ENCODE assay signal across 19 cellular contexts in genomic region chr3:191300422-191300821, GRCh38. TPM values are rescaled to one million over a fixed set of nuclear protein-coding genes. Genes with fewer than 3 reads are reported as not detected.
DNase-seq lines count a peak whose midpoint lies in the region; ATAC-seq lines count a peak whose summit lies in the region.
"Had no signal": no experiment of that assay in that cellular context is flagged by ENCODE, and none has a peak within 500 bp of the region (broad histone marks: within the 10 kb centered on the region; RNA-seq: fewer than 3 reads in every experiment).

No MANE protein-coding gene starts in this region.

- H3K4me1 ChIP-seq in mesenchymal stem cell (ENCODE audit: control insufficient read depth, insufficient read depth, low read depth, low read length) = no peaks in the 10 kb centered on the region
- H3K4me1 ChIP-seq: esophagus squamous epithelium had no signal

- 60% methylated on average over 1 of the region's 1 CpG for WGBS in mesenchymal stem cell

- H3K36me3 ChIP-seq in mesenchymal stem cell (ENCODE audit: control insufficient read depth in 1 of 2, insufficient read depth in 2 of 2, low read depth in 1 of 2, low read length in 2 of 2) = no peaks in the 10 kb centered on the region
- H3K36me3 ChIP-seq: esophagus squamous epithelium, neutrophil had no signal

- H2AK5ac ChIP-seq in mesenchymal stem cell (ENCODE audit: low read length, severe bottlenecking) = no peak overlapping the region

- no peaks in the 10 kb centered on the region for H3K9me3 ChIP-seq in mesenchymal stem cell (ENCODE audit: control insufficient read depth, low read length)
- H3K9me3 ChIP-seq: esophagus squamous epithelium, neutrophil had no signal

- H2BK5ac ChIP-seq in mesenchymal stem cell (ENCODE audit: low read depth, low read length, poor library complexity, severe bottlenecking) = no peak overlapping the region

- no peaks in the 10 kb centered on the region for H3K79me1 ChIP-seq in mesenchymal stem cell (replicated peaks; ENCODE audit: low read length, poor library complexity, severe bottlenecking)

- no peak overlapping the region for H3K9ac ChIP-seq in mesenchymal stem cell (ENCODE audit: low read length)

- no peak overlapping the region for H3K14ac ChIP-seq in mesenchymal stem cell (ENCODE audit: low read length in 2 of 2)

- H2AFZ ChIP-seq in mesenchymal stem cell (ENCODE audit: low read depth, low read length) = peak overlapping the region; percentile 53

- H3K4ac ChIP-seq in mesenchymal stem cell (ENCODE audit: low read depth in 1 of 2, low read length in 2 of 2) = no peak overlapping the region

- no peak overlapping the region for H2BK120ac ChIP-seq in mesenchymal stem cell (ENCODE audit: low read depth, low read length)

- H3K23ac ChIP-seq in mesenchymal stem cell (ENCODE audit: low read length in 2 of 2) = no peak overlapping the region

- no peak overlapping the region for H4K91ac ChIP-seq in mesenchymal stem cell (ENCODE audit: low read length)

- H4K8ac ChIP-seq in mesenchymal stem cell (ENCODE audit: low read length) = no peak overlapping the region

- H3K18ac ChIP-seq in mesenchymal stem cell (ENCODE audit: low read depth in 1 of 2, low read length in 2 of 2) = no peak overlapping the region

- H3K27ac ChIP-seq in mesenchymal stem cell (ENCODE audit: low read length, poor library complexity, severe bottlenecking) = no peak overlapping the region
- H3K27ac ChIP-seq: esophagus squamous epithelium, neutrophil, RWPE1 had no signal

- H3K4me2 ChIP-seq in mesenchymal stem cell (ENCODE audit: low read length, poor library complexity, severe bottlenecking) = no peak overlapping the region

- DNase-seq in mesenchymal stem cell (no peak), dermis blood vessel endothelial cell (no peak), superior temporal gyrus (ENCODE audit: extremely low spot score) (no peak), NCI-H1694 (lab: John Stamatoyannopoulos, UW) (no peak), T1000 (lab: John Stamatoyannopoulos, UW) (no peak)
- DNase-seq: activated CD8-positive, alpha-beta memory T cell treated with anti-CD3 and anti-CD28 coated beads, Interleukin-2, amount 50 U/mL, for 48 hours; activated naive CD4-positive, alpha-beta T cell treated with Interleukin-2 at 50 U/mL for 16 hours; Calu3; esophagus squamous epithelium; GDM1 had no signal

- H3K27me3 ChIP-seq in mesenchymal stem cell (ENCODE audit: control insufficient read depth in 1 of 2, insufficient read depth in 1 of 2, low read length in 2 of 2) = no peaks in the 10 kb centered on the region
- H3K27me3 ChIP-seq: esophagus squamous epithelium, neutrophil had no signal

- no peak overlapping the region for H3K4me3 ChIP-seq in mesenchymal stem cell (ENCODE audit: insufficient read depth in 1 of 2, low read depth in 1 of 2, low read length in 2 of 2)
- H3K4me3 ChIP-seq: esophagus squamous epithelium had no signal

- H2BK12ac ChIP-seq in mesenchymal stem cell (ENCODE audit: low read length in 2 of 2) = no peak overlapping the region

- ATAC-seq in GM18520 (IDR thresholded peaks at IDR 0.05; ENCODE audit: unreplicated experiment) (peak; percentile 25), GM21423 (IDR thresholded peaks at IDR 0.05; ENCODE audit: unreplicated experiment) (peak; percentile 18), HG03045 (IDR thresholded peaks at IDR 0.05; ENCODE audit: unreplicated experiment) (peak; percentile 37)

- no peak overlapping the region for H2BK15ac ChIP-seq in mesenchymal stem cell (ENCODE audit: low read depth, poor library complexity, severe bottlenecking)

RNA-seq across cellular contexts. Expression of gene CCDC50, which starts 28.8 kb away (rescaled TPM):
- polyA plus RNA-seq in mesenchymal stem cell (2013, experiment 1 of 2) = 83.5 TPM
- 86.8 TPM for polyA plus RNA-seq in mesenchymal stem cell (2013, experiment 2 of 2)
- 267 and 372 TPM in 2 replicates for total RNA-seq in dermis blood vessel endothelial cell

RNA-seq across cellular contexts. Expression of gene UTS2B, which starts 29.9 kb away (rescaled TPM):
- 0.55 TPM for polyA plus RNA-seq in mesenchymal stem cell (2013, experiment 1 of 2)
- 0.55 TPM for polyA plus RNA-seq in mesenchymal stem cell (2013, experiment 2 of 2)
- 0.68 TPM in 1 of 2 replicates, not detected in the other for total RNA-seq in dermis blood vessel endothelial cell
- total RNA-seq: dermis microvascular lymphatic vessel endothelial cell; T-helper 1 cell treated with Interleukin-12 subunit alpha and Interleukin-12 subunit beta and Interleukin-4 antibody, amounts not matched to agents 30 ng/mL and 1 ng/mL, for 36 hours; temporal lobe had no signal
- polyA plus RNA-seq: keratinocyte had no signal
